Comparison of ENCODE assay signal across 22 cellular contexts in genomic region chr5:1747079-1747802, GRCh38. TPM values are rescaled to one million over a fixed set of nuclear protein-coding genes. Genes with fewer than 3 reads are reported as not detected.
DNase-seq lines count a peak whose midpoint lies in the region; ATAC-seq, FAIRE-seq and TF ChIP-seq lines count a peak whose summit lies in the region.
"Had no signal": no experiment of that assay in that cellular context is flagged by ENCODE, and none has a peak within 500 bp of the region (broad histone marks: within the 10 kb centered on the region; RNA-seq: fewer than 3 reads in every experiment).

No MANE protein-coding gene starts in this region.

- H3K27ac ChIP-seq in heart left ventricle, result no peak overlapping the region
- H3K27ac ChIP-seq in K562 (ENCODE audit: extremely low read depth, low read depth, low read length), result no peak overlapping the region
- H3K27ac ChIP-seq in neuronal stem cell (replicated peaks; ENCODE audit: low read length), result no peak overlapping the region
- no peak overlapping the region for H3K27ac ChIP-seq in uterus
- H3K27ac ChIP-seq in mammary epithelial cell (ENCODE audit: insufficient read depth, low read depth, low read length), result no peak overlapping the region
- H3K27ac ChIP-seq: KMS-11 had no signal

- peaks cover 0 to 1% (median 0%) of the 10 kb centered on the region in 12 donors for H3K9me3 ChIP-seq in heart left ventricle
- no peaks in the 10 kb centered on the region for H3K9me3 ChIP-seq in K562 (replicated peaks; ENCODE audit: control insufficient read depth, insufficient read depth, low read depth, low read length)
- no peaks in the 10 kb centered on the region for H3K9me3 ChIP-seq in neuronal stem cell (replicated peaks in 1 of 2; ENCODE audit: control insufficient read depth in 2 of 2, insufficient read depth in 1 of 2, low read depth in 1 of 2, low read length in 2 of 2)
- no peaks in the 10 kb centered on the region for H3K9me3 ChIP-seq in uterus
- peaks cover 6% of the 10 kb centered on the region for H3K9me3 ChIP-seq in mammary epithelial cell (replicated peaks; ENCODE audit: insufficient read depth, low read length)

- no peak for TF ChIP-seq RAD21 in K562 (CRISPR knock-in tag; conservative IDR thresholded peaks at IDR 0.05 in 1 of 2, IDR thresholded peaks at IDR 0.05 in 1 of 2)

- in situ Hi-C loops in K562 (cut with MboI) (loop anchor here (10.0 kb wide), 1 partner anchor 288 kb away; no protein-coding TSS in a partner anchor), mammary epithelial cell (cut with MboI; ENCODE audit: low sequenced_read_pairs in 2 of 2) (no loop called here)

- H3K79me2 ChIP-seq in K562 (ENCODE audit: control insufficient read depth, insufficient read depth, low read length) (no peaks in the 10 kb centered on the region), mammary epithelial cell (ENCODE audit: insufficient read depth, low read length) (no peaks in the 10 kb centered on the region)

- H3K9me1 ChIP-seq in K562 (ENCODE audit: control insufficient read depth, insufficient read depth, low read length), result no peaks in the 10 kb centered on the region

- no peak for TF ChIP-seq EP300 in K562 (IDR thresholded peaks at IDR 0.05; ENCODE audit: low read length)

- DNase-seq in heart left ventricle (peak in 3 of 5 donors; percentile 7 to 11 (median 11)), left ventricle myocardium superior (no peak), K562 (ENCODE audit: extremely low read depth in 1 of 4, low spot score in 3 of 4) (no peak), neuronal stem cell (ENCODE audit: low spot score) (no peak), uterus (peak; percentile 5), mammary epithelial cell (no peak), 8988T (no peak), SK-N-DZ (ENCODE audit: low spot score) (no peak)
- DNase-seq: AML-193; CD4-positive, alpha-beta memory T cell; DMS79 treated with DMSO at 0.1 percent for 48 hours; NCI-H1092 treated with DMSO at 0.1 percent for 48 hours; NCI-H1694; NCI-H2107; NCI-H226; NCI-H526 treated with DMSO at 0.1 percent for 48 hours; PC-3 had no signal

- no peak overlapping the region for H2BK12ac ChIP-seq in neuronal stem cell (ENCODE audit: low read length)

- no peaks in the 10 kb centered on the region for H3K4me1 ChIP-seq in heart left ventricle
- H3K4me1 ChIP-seq in K562 (replicated peaks in 1 of 2; ENCODE audit: control insufficient read depth in 2 of 2, insufficient read depth in 2 of 2, low read length in 2 of 2), result peaks cover 0 to 15% of the 10 kb centered on the region in 2 experiments; a peak in 2 of 5 replicates
- peaks cover 0 to 2% of the 10 kb centered on the region in 2 donors for H3K4me1 ChIP-seq in neuronal stem cell (ENCODE audit: control insufficient read depth in 2 of 2, insufficient read depth in 1 of 2, low read depth in 1 of 2, low read length in 2 of 2)
- H3K4me1 ChIP-seq in uterus, result no peaks in the 10 kb centered on the region
- no peaks in the 10 kb centered on the region for H3K4me1 ChIP-seq in mammary epithelial cell (ENCODE audit: insufficient read depth, low read length)

- BruUV-seq in K562 (replicated peaks; lab: Mats Ljungman, UMichigan), result no TSS peak
- BruUV-seq in mammary epithelial cell (replicated peaks; lab: Mats Ljungman, UMichigan), result no TSS peak

- H2BK120ac ChIP-seq in neuronal stem cell (ENCODE audit: low read depth, low read length), result no peak overlapping the region

- TF ChIP-seq CTCF in heart left ventricle (IDR thresholded peaks at IDR 0.05) (no peak), K562 (IDR thresholded peaks at IDR 0.05 in 2 of 3, conservative IDR thresholded peaks at IDR 0.05 in 1 of 3; ENCODE audit: insufficient read depth in 2 of 3, low read depth in 1 of 3, low read length in 3 of 3) (no peak), uterus (IDR thresholded peaks at IDR 0.05) (no peak), mammary epithelial cell (conservative IDR thresholded peaks at IDR 0.05 in 1 of 2, IDR thresholded peaks at IDR 0.05 in 1 of 2; ENCODE audit: extremely low read depth in 1 of 2, insufficient read depth in 1 of 2, low read depth in 1 of 2, low read length in 2 of 2) (no peak)

- no peak for ATAC-seq in heart left ventricle
- ATAC-seq in left ventricle myocardium superior, result no peak
- no peak for ATAC-seq in K562
- ATAC-seq: GM23338, PC-3 had no signal

- 78 to 89% (median 84%) methylated on average over 14 to 24 of the region's 24 CpGs for WGBS in heart left ventricle, 4 donors
- WGBS in K562 (ENCODE audit: insufficient coverage, low coverage, missing lambda C conversion rate), result 18% methylated on average over 23 of the region's 24 CpGs
- WGBS in neuronal stem cell (ENCODE audit: extremely low coverage in 2 of 2, insufficient read length in 2 of 2, insufficient replicate concordance in 1 of 2), 2 donors, result no CpG with 5 or more reads among the region's 24 CpGs
- WGBS in mammary epithelial cell (ENCODE audit: low coverage, missing lambda C conversion rate), result 81% methylated on average over 3 of the region's 24 CpGs

- TF ChIP-seq POLR2A in heart left ventricle (IDR thresholded peaks at IDR 0.05) (no peak), K562 (conservative IDR thresholded peaks at IDR 0.05) (no peak), uterus (IDR thresholded peaks at IDR 0.05) (no peak)

- no peak overlapping the region for H2AK5ac ChIP-seq in neuronal stem cell (ENCODE audit: low read depth, low read length)

- H3K79me1 ChIP-seq in neuronal stem cell (ENCODE audit: low read depth, low read length), result peaks cover 4% of the 10 kb centered on the region

- no peak overlapping the region for H3K9ac ChIP-seq in K562 (ENCODE audit: insufficient read depth in 1 of 2, low read depth in 2 of 2, low read length in 2 of 2)
- H3K9ac ChIP-seq in neuronal stem cell (ENCODE audit: low read depth, low read length, poor library complexity), result no peak overlapping the region
- H3K9ac ChIP-seq in mammary epithelial cell (ENCODE audit: insufficient read depth, low read length), result no peak overlapping the region
- H3K9ac ChIP-seq: KMS-11 had no signal

- H3K27me3 ChIP-seq in heart left ventricle (peaks cover 0 to 13% (median 0%) of the 10 kb centered on the region in 9 donors), K562 (ENCODE audit: control insufficient read depth in 2 of 2, insufficient read depth in 2 of 2, low read length in 2 of 2) (peaks cover 62 to 87% of the 10 kb centered on the region in 2 experiments; a peak in 4 of 5 replicates), neuronal stem cell (ENCODE audit: control insufficient read depth in 3 of 3, insufficient read depth in 3 of 3, low read depth in 1 of 3, low read length in 3 of 3) (no peaks in the 10 kb centered on the region), uterus (no peaks in the 10 kb centered on the region), mammary epithelial cell (ENCODE audit: insufficient read depth, low read length) (no peaks in the 10 kb centered on the region)

- CTCF ChIA-PET in K562 (lab: Yijun Ruan, JAX; ENCODE audit: low intra/inter-chr PET ratio) (interaction anchor here (0.7 kb wide), 1 partner anchor 129 kb away, joined by 4 read pairs; no protein-coding TSS in a partner anchor), mammary epithelial cell (lab: Charles Lee; ENCODE audit: low non-redundant PET) (no interaction called here)

- no peak overlapping the region for H4K8ac ChIP-seq in neuronal stem cell (ENCODE audit: low read depth, low read length)

- H4K20me1 ChIP-seq in K562 (replicated peaks; ENCODE audit: control insufficient read depth, insufficient read depth, low read length) (0 out of 2 replicates have a peak, but pooled peaks cover 2% of the 10 kb centered on the region), mammary epithelial cell (ENCODE audit: insufficient read depth, low read length) (no peaks in the 10 kb centered on the region)

- H3K4ac ChIP-seq in neuronal stem cell (ENCODE audit: low read length), result no peak overlapping the region

- no peak overlapping the region for H4K91ac ChIP-seq in neuronal stem cell (ENCODE audit: low read depth, low read length, poor library complexity)

- peak overlapping the region; percentile 48 for H2BK5ac ChIP-seq in neuronal stem cell (ENCODE audit: low read length)

- dilution Hi-C loops in mammary epithelial cell (cut with HindIII; ENCODE audit: low sequenced_read_pairs), result no loop called here

- H3K36me3 ChIP-seq in heart left ventricle, result no peaks in the 10 kb centered on the region
- H3K36me3 ChIP-seq in K562 (ENCODE audit: control insufficient read depth, insufficient read depth, low read length), result no peaks in the 10 kb centered on the region
- no peaks in the 10 kb centered on the region for H3K36me3 ChIP-seq in neuronal stem cell (replicated peaks in 1 of 2; ENCODE audit: control insufficient read depth in 2 of 2, insufficient read depth in 2 of 2, low read length in 2 of 2)
- H3K36me3 ChIP-seq in uterus, result no peaks in the 10 kb centered on the region
- no peaks in the 10 kb centered on the region for H3K36me3 ChIP-seq in mammary epithelial cell (ENCODE audit: insufficient read depth, low read length)

- H2BK15ac ChIP-seq in neuronal stem cell (ENCODE audit: low read length), result peak overlapping the region; percentile 67

- POLR2A ChIA-PET in K562 (lab: Yijun Ruan, JAX), result no interaction called here

- H2AFZ ChIP-seq in K562 (ENCODE audit: low read depth, low read length), result 0 out of 2 replicates have a peak overlapping the region, but pooled peaks have one; percentile 10
- no peak overlapping the region for H2AFZ ChIP-seq in neuronal stem cell (ENCODE audit: low read length)
- no peak overlapping the region for H2AFZ ChIP-seq in mammary epithelial cell (ENCODE audit: low read depth, low read length)
- H2AFZ ChIP-seq: GM23338 had no signal

- H3K23ac ChIP-seq in neuronal stem cell (ENCODE audit: low read depth, low read length, poor library complexity), result peak overlapping the region; percentile 85

- intact Hi-C loops in heart left ventricle (cut with DNase I) (no loop called here), left ventricle myocardium superior (cut with micrococcal nuclease) (no loop called here), K562 (cut with micrococcal nuclease) (no loop called here), uterus (cut with DNase I; ENCODE audit: low total_unique reads) (no loop called here), mammary epithelial cell (cut with micrococcal nuclease) (no loop called here)

- no peak overlapping the region for H3K14ac ChIP-seq in neuronal stem cell (ENCODE audit: low read length)

- no peak for FAIRE-seq in K562 (lab: Jason Lieb, UNC)
- FAIRE-seq: G401.6, GM12891, GM19239 had no signal

- H3K4me3 ChIP-seq in heart left ventricle, result no peak overlapping the region
- H3K4me3 ChIP-seq in K562, result no peak overlapping the region
- H3K4me3 ChIP-seq in neuronal stem cell (ENCODE audit: low read length in 2 of 2), result no peak overlapping the region
- H3K4me3 ChIP-seq in uterus, result no peak overlapping the region
- H3K4me3 ChIP-seq in mammary epithelial cell (replicated peaks in 1 of 3; ENCODE audit: insufficient read depth in 1 of 3, low read depth in 2 of 3, low read length in 3 of 3), result no peak overlapping the region
- H3K4me3 ChIP-seq: GM23338 had no signal

- peak overlapping the region; percentile 84 for H3K18ac ChIP-seq in neuronal stem cell (ENCODE audit: low read length)

- no peak overlapping the region for H3K4me2 ChIP-seq in K562 (ENCODE audit: insufficient read depth, low read length)
- H3K4me2 ChIP-seq in neuronal stem cell (ENCODE audit: insufficient read depth, low read length, poor library complexity, severe bottlenecking), result no peak overlapping the region
- H3K4me2 ChIP-seq in mammary epithelial cell (ENCODE audit: insufficient read depth, low read depth, low read length), result no peak overlapping the region
- H3K4me2 ChIP-seq: GM23338, KMS-11 had no signal

RNA-seq across cellular contexts. Expression of gene MRPL36, which starts 52.4 kb away (rescaled TPM):
- total RNA-seq in heart left ventricle (10 to 100 TPM; 45.6 to 77.6 (median 55.3) TPM), left ventricle myocardium superior (66.7 TPM), K562 (2014; rRNA removed) (120 and 124 TPM in 2 replicates), K562 (2014; rRNA removed; fragmentation: Illumina TruSeq; extraction: Trizol) (78.3 and 79.2 TPM in 2 replicates), K562 (2015; rRNA removed; fragmentation: Illumina TruSeq; extraction: Trizol) (98.6 and 111 TPM in 2 replicates), K562 (2021) (99.7 and 108 TPM in 2 replicates), uterus (100 to 1,000 TPM in 1 of 4 donors, 10 to 100 TPM in 3; 14.4 to 107 (median 31.6) TPM), mammary epithelial cell (10 to 100 TPM; 47.2 to 82.2 TPM)
- polyA plus RNA-seq in heart left ventricle (100 to 1,000 TPM in 1 of 2 donors, 10 to 100 TPM in 1; 88.8 to 107 TPM), K562 (2011; rRNA removed) (126 and 153 TPM in 2 replicates), K562 (2014; fragmentation: Illumina TruSeq; extraction: Trizol) (120 and 123 TPM in 2 replicates), K562 (2014; fragmentation: Nextera tagmentation; extraction: Ambion mirVana) (100 to 1,000 TPM; 550 to 557 TPM), K562 (2014; rRNA removed) (184 and 199 TPM in 2 replicates), mammary epithelial cell (117 TPM)
- 26.7 and 58.3 TPM in 2 replicates for total RNA-seq in K562 (2011; cell fraction: chromatin; rRNA removed; ENCODE audit: low replicate concordance)
- total RNA-seq in K562 (2011; cell fraction: nucleolus; rRNA removed), result 61.8 and 76.9 TPM in 2 replicates
- 52.0 and 86.6 TPM in 2 replicates for total RNA-seq in K562 (2011; cell fraction: nucleoplasm; rRNA removed)
- polyA plus RNA-seq in K562 (2011; cell fraction: cytosol; rRNA removed), result 98.6 and 153 TPM in 2 replicates
- polyA plus RNA-seq in K562 (2011; cell fraction: nucleus; rRNA removed), result 99.5 and 103 TPM in 2 replicates
- 83.2 and 123 TPM in 2 replicates for polyA plus RNA-seq in K562 (2012)
- polyA minus RNA-seq in K562 (2011; rRNA and poly(A)+ RNA removed), result 53.5 and 58.0 TPM in 2 replicates
- 31.9 and 33.4 TPM in 2 replicates for polyA minus RNA-seq in K562 (2011; cell fraction: cytosol; rRNA and poly(A)+ RNA removed)
- polyA minus RNA-seq in K562 (2011; cell fraction: nucleus; rRNA and poly(A)+ RNA removed), result 37.2 and 53.5 TPM in 2 replicates
- 54.5 TPM for polyA plus RNA-seq in neuronal stem cell (2013, experiment 1 of 2)
- polyA plus RNA-seq in neuronal stem cell (2013, experiment 2 of 2), result 56.1 TPM
- 54.6 TPM for polyA minus RNA-seq in mammary epithelial cell
- polyA plus RNA-seq in SK-N-DZ (2014; cell fraction: cytosol; rRNA removed), result 34.0 and 40.7 TPM in 2 replicates
- 30.7 and 33.6 TPM in 2 replicates for polyA plus RNA-seq in SK-N-DZ (2014; cell fraction: nucleus; rRNA removed)

RNA-seq across cellular contexts. Expression of gene NDUFS6, which starts 54.0 kb away (rescaled TPM):
- total RNA-seq in heart left ventricle (100 to 1,000 TPM in 3 of 9 donors, 10 to 100 TPM in 6; 55.9 to 245 (median 87.1) TPM), left ventricle myocardium superior (128 TPM), K562 (2014; rRNA removed) (187 and 258 TPM in 2 replicates), K562 (2014; rRNA removed; fragmentation: Illumina TruSeq; extraction: Trizol) (61.1 and 77.0 TPM in 2 replicates), K562 (2015; rRNA removed; fragmentation: Illumina TruSeq; extraction: Trizol) (154 and 169 TPM in 2 replicates), K562 (2021) (97.2 and 104 TPM in 2 replicates), uterus (10 to 100 TPM in 3 of 4 donors, 1 to 10 TPM in 1; 8.5 to 17.9 (median 14.6) TPM), mammary epithelial cell (10 to 100 TPM; 13.5 to 47.7 TPM)
- polyA plus RNA-seq in heart left ventricle (100 to 1,000 TPM; 147 to 311 TPM), K562 (2011; rRNA removed) (52.7 and 54.7 TPM in 2 replicates), K562 (2014; fragmentation: Illumina TruSeq; extraction: Trizol) (73.1 and 114 TPM in 2 replicates), K562 (2014; fragmentation: Nextera tagmentation; extraction: Ambion mirVana) (10 to 100 TPM; 36.1 to 67.5 TPM), K562 (2014; rRNA removed) (238 and 291 TPM in 2 replicates), mammary epithelial cell (127 TPM)
- 19.2 and 34.5 TPM in 2 replicates for total RNA-seq in K562 (2011; cell fraction: chromatin; rRNA removed; ENCODE audit: low replicate concordance)
- 50.4 and 58.7 TPM in 2 replicates for total RNA-seq in K562 (2011; cell fraction: nucleolus; rRNA removed)
- 40.3 and 48.3 TPM in 2 replicates for total RNA-seq in K562 (2011; cell fraction: nucleoplasm; rRNA removed)
- polyA plus RNA-seq in K562 (2011; cell fraction: cytosol; rRNA removed), result 172 and 193 TPM in 2 replicates
- polyA plus RNA-seq in K562 (2011; cell fraction: nucleus; rRNA removed), result 53.4 and 60.6 TPM in 2 replicates
- 123 and 325 TPM in 2 replicates for polyA plus RNA-seq in K562 (2012)
- polyA minus RNA-seq in K562 (2011; rRNA and poly(A)+ RNA removed), result 23.4 and 29.5 TPM in 2 replicates
- 51.9 and 68.1 TPM in 2 replicates for polyA minus RNA-seq in K562 (2011; cell fraction: cytosol; rRNA and poly(A)+ RNA removed)
- 27.2 and 41.0 TPM in 2 replicates for polyA minus RNA-seq in K562 (2011; cell fraction: nucleus; rRNA and poly(A)+ RNA removed)
- 149 TPM for polyA plus RNA-seq in neuronal stem cell (2013, experiment 1 of 2)
- 147 TPM for polyA plus RNA-seq in neuronal stem cell (2013, experiment 2 of 2)
- polyA minus RNA-seq in mammary epithelial cell, result 17.7 TPM
- polyA plus RNA-seq in SK-N-DZ (2014; cell fraction: cytosol; rRNA removed), result 41.2 and 51.3 TPM in 2 replicates
- polyA plus RNA-seq in SK-N-DZ (2014; cell fraction: nucleus; rRNA removed), result 38.4 and 60.3 TPM in 2 replicates

Comparison
In these comparisons a context has a peak if more than half of its experiments do, and no peak if none do; other contexts are left out.
1. DNase-seq: peak in heart left ventricle (3 of 5) and uterus (2 of 2); none in left ventricle myocardium superior (single experiment), K562 (0 of 4), neuronal stem cell (single experiment), mammary epithelial cell (single experiment), 8988T (single experiment) and SK-N-DZ (single experiment).